In genomic region chr16:4882633-4883285, GRCh38 we compare ENCODE assay signal across 10 cellular contexts. TPM values are rescaled to one million over a fixed set of nuclear protein-coding genes. Genes with fewer than 3 reads are reported as not detected.
A peak's percentile ranks its signal among the peaks of the same experiment; 100 is the strongest.
DNase-seq lines count a peak whose midpoint lies in the region.
"Had no signal": no experiment of that assay in that cellular context is flagged by ENCODE, and none has a peak within 500 bp of the region (broad histone marks: within the 10 kb centered on the region; RNA-seq: fewer than 3 reads in every experiment).

No MANE protein-coding gene starts in this region.

- H3K9me3 Mint-ChIP-seq in activated T-helper 1 cell treated with anti-CD3 and anti-CD28 coated beads, Interleukin-12 subunit alpha, Interleukin-12 subunit beta, Interleukin-2, Interleukin-4 antibody, amounts not matched to agents 30 ng/mL and 10 ng/mL and 1 ng/mL, durations not matched to agents 14 hours and 24 hours and 36 hours, result no peaks in the 10 kb centered on the region

- no peaks in the 10 kb centered on the region for H3K4me1 Mint-ChIP-seq in activated T-helper 1 cell treated with anti-CD3 and anti-CD28 coated beads, Interleukin-12 subunit alpha, Interleukin-12 subunit beta, Interleukin-2, Interleukin-4 antibody, amounts not matched to agents 30 ng/mL and 10 ng/mL and 1 ng/mL, durations not matched to agents 14 hours and 24 hours and 36 hours (ENCODE audit: low read depth)

- H3K27ac Mint-ChIP-seq in activated T-helper 1 cell treated with anti-CD3 and anti-CD28 coated beads, Interleukin-12 subunit alpha, Interleukin-12 subunit beta, Interleukin-2, Interleukin-4 antibody, amounts not matched to agents 30 ng/mL and 10 ng/mL and 1 ng/mL, durations not matched to agents 14 hours and 24 hours and 36 hours, result no peak overlapping the region

- intact Hi-C loops in activated T-helper 1 cell treated with anti-CD3 and anti-CD28 coated beads, Interleukin-12 subunit alpha, Interleukin-12 subunit beta, Interleukin-2, Interleukin-4 antibody, amounts not matched to agents 30 ng/mL and 10 ng/mL and 1 ng/mL, durations not matched to agents 14 hours and 24 hours and 36 hours (cut with micrococcal nuclease), result no loop called here

- H3K4me3 Mint-ChIP-seq in activated T-helper 1 cell treated with anti-CD3 and anti-CD28 coated beads, Interleukin-12 subunit alpha, Interleukin-12 subunit beta, Interleukin-2, Interleukin-4 antibody, amounts not matched to agents 30 ng/mL and 10 ng/mL and 1 ng/mL, durations not matched to agents 14 hours and 24 hours and 36 hours, result no peak overlapping the region

- DNase-seq in EH (ENCODE audit: low read depth) (peak; percentile 44), NCI-H2227 treated with DMSO at 0.1 percent for 48 hours (lab: John Stamatoyannopoulos, UW) (peak; percentile 45), dermis microvascular lymphatic vessel endothelial cell (ENCODE audit: low read depth in 2 of 2) (peak; percentile 27 to 69), non-pigmented ciliary epithelial cell (ENCODE audit: low read depth) (peak; percentile 49), activated gamma-delta T cell (lab: John Stamatoyannopoulos, UW) (no peak), D341Med (ENCODE audit: low spot score) (no peak)
- no peak for DNase-seq in activated CD4-positive, alpha-beta T cell treated with anti-CD3 and anti-CD28 coated beads, Interleukin-2, amount 50 U/mL, for 4 hours
- DNase-seq in activated T-helper 1 cell treated with anti-CD3 and anti-CD28 coated beads, Interleukin-12 subunit alpha, Interleukin-12 subunit beta, Interleukin-2, Interleukin-4 antibody, amounts not matched to agents 30 ng/mL and 10 ng/mL and 1 ng/mL, durations not matched to agents 14 hours and 24 hours and 36 hours (ENCODE audit: low spot score), result no peak
- DNase-seq: activated CD4-positive, CD25-positive, alpha-beta regulatory T cell; MV-4-11 had no signal

- no peaks in the 10 kb centered on the region for H3K27me3 Mint-ChIP-seq in activated T-helper 1 cell treated with anti-CD3 and anti-CD28 coated beads, Interleukin-12 subunit alpha, Interleukin-12 subunit beta, Interleukin-2, Interleukin-4 antibody, amounts not matched to agents 30 ng/mL and 10 ng/mL and 1 ng/mL, durations not matched to agents 14 hours and 24 hours and 36 hours (ENCODE audit: insufficient read depth)

- peaks cover 36% of the 10 kb centered on the region for H3K36me3 Mint-ChIP-seq in activated T-helper 1 cell treated with anti-CD3 and anti-CD28 coated beads, Interleukin-12 subunit alpha, Interleukin-12 subunit beta, Interleukin-2, Interleukin-4 antibody, amounts not matched to agents 30 ng/mL and 10 ng/mL and 1 ng/mL, durations not matched to agents 14 hours and 24 hours and 36 hours (ENCODE audit: low read depth)

RNA-seq across cellular contexts. Expression of gene UBN1, which starts 35.5 kb away (rescaled TPM):
- 14.6 and 27.1 TPM in 2 replicates for total RNA-seq in dermis microvascular lymphatic vessel endothelial cell
- 39.6 and 42.6 TPM in 2 replicates for total RNA-seq in activated T-helper 1 cell treated with anti-CD3 and anti-CD28 coated beads, Interleukin-12 subunit alpha, Interleukin-12 subunit beta, Interleukin-2, Interleukin-4 antibody, amounts not matched to agents 30 ng/mL and 10 ng/mL and 1 ng/mL, durations not matched to agents 14 hours and 24 hours and 36 hours

RNA-seq across cellular contexts. Expression of gene GLYR1, which starts 35.7 kb away (rescaled TPM):
- total RNA-seq in dermis microvascular lymphatic vessel endothelial cell, result 45.7 and 57.4 TPM in 2 replicates
- 119 and 120 TPM in 2 replicates for total RNA-seq in activated T-helper 1 cell treated with anti-CD3 and anti-CD28 coated beads, Interleukin-12 subunit alpha, Interleukin-12 subunit beta, Interleukin-2, Interleukin-4 antibody, amounts not matched to agents 30 ng/mL and 10 ng/mL and 1 ng/mL, durations not matched to agents 14 hours and 24 hours and 36 hours

RNA-seq across cellular contexts. Expression of gene PPL, which starts 54.2 kb away (rescaled TPM):
- 3.2 and 4.7 TPM in 2 replicates for total RNA-seq in dermis microvascular lymphatic vessel endothelial cell
- not detected in 2 replicates for total RNA-seq in activated T-helper 1 cell treated with anti-CD3 and anti-CD28 coated beads, Interleukin-12 subunit alpha, Interleukin-12 subunit beta, Interleukin-2, Interleukin-4 antibody, amounts not matched to agents 30 ng/mL and 10 ng/mL and 1 ng/mL, durations not matched to agents 14 hours and 24 hours and 36 hours

Comparison
In these comparisons a context has a peak if more than half of its experiments do, and no peak if none do; other contexts are left out.
1. DNase-seq: peak in EH (single experiment), NCI-H2227 treated with DMSO at 0.1 percent for 48 hours (single experiment), dermis microvascular lymphatic vessel endothelial cell (2 of 2) and non-pigmented ciliary epithelial cell (single experiment); none in activated CD4-positive, alpha-beta T cell treated with anti-CD3 and anti-CD28 coated beads, Interleukin-2, amount 50 U/mL, for 4 hours (0 of 2), activated T-helper 1 cell treated with anti-CD3 and anti-CD28 coated beads, Interleukin-12 subunit alpha, Interleukin-12 subunit beta, Interleukin-2, Interleukin-4 antibody, amounts not matched to agents 30 ng/mL and 10 ng/mL and 1 ng/mL, durations not matched to agents 14 hours and 24 hours and 36 hours (single experiment), activated gamma-delta T cell (single experiment) and D341Med (single experiment).